ENCODE assay signal across 2 cellular contexts in the genomic region with DNA sequence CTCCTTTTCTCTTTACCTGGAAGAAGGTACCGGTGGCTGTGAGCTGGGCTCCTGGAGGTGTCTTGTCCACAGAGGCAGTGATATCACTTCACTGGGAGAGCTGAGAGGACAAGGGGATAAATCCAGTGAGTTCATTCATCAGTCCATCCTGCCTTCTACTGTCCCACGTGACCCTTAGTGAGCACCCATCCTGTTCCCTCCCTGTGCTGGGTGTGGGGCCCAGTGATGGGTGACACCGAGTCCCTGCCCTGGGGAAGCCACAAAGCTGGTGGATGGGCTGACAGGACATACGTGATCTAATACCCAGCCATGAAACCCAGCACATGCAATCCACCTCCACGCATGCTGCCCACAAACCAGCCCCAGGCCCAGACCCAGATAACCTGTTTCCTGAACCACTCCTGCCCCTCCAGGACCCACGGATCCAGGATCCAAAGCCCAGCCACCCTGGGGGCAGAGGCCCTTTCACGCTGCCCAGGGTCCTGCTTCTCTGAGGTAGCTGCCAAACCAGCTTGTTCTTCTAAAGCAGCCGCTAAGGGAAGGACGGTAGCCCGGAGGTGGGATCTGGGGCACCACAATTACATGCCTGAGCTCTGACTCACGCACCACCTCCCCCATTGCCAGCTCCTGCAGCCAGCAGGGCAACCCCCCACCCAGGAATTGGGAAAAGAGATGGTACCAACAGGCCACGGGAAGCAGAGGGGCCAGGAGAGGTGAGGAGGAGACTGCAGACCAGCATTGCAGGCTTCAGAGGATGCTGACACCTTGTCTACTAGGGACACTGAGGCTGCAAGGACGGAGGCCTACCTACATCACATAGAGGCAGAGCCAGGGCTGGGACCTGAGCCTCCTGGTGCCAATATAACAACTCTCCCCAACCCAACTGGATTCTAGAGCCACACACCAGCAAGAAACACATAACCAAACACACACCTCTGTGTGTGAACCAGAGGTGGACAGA.
A peak's percentile ranks its signal among the peaks of the same experiment; 100 is the strongest.
TF ChIP-seq lines count a peak whose summit lies in the region.

No MANE protein-coding gene starts in this region.

TF ChIP-seq in GM23338, 12 proteins besides CTCF, POLR2A, EP300 and RAD21:
- TF ChIP-seq POLR2AphosphoS5 (IDR thresholded peaks at IDR 0.05; ENCODE audit: low read depth), result no peak
- no peak for TF ChIP-seq STAT1 (IDR thresholded peaks at IDR 0.05; ENCODE audit: unreplicated experiment)
- TF ChIP-seq JUNB (IDR thresholded peaks at IDR 0.05; ENCODE audit: unreplicated experiment), result no peak
- TF ChIP-seq EZH2phosphoT487 (IDR thresholded peaks at IDR 0.05; ENCODE audit: unreplicated experiment), result no peak
- no peak for TF ChIP-seq EZH2 (IDR thresholded peaks at IDR 0.05; ENCODE audit: low read depth, unreplicated experiment)

TF ChIP-seq in H1, 55 proteins besides CTCF, POLR2A, EP300 and RAD21:
- peak; percentile 82 for TF ChIP-seq SP1 (IDR thresholded peaks at IDR 0.05; ENCODE audit: low read depth, low read length)
- TF ChIP-seq ASH2L (IDR thresholded peaks at IDR 0.05; ENCODE audit: low read length), result peak; percentile 67
- peak; percentile 63 for TF ChIP-seq TEAD4 (IDR thresholded peaks at IDR 0.05; ENCODE audit: low read depth, low read length)
- TF ChIP-seq PHF8 (conservative IDR thresholded peaks at IDR 0.05; ENCODE audit: low read depth, low read length), result no peak
- TF ChIP-seq JUND (IDR thresholded peaks at IDR 0.05; ENCODE audit: low read length), result peak; percentile 99
- no peak for TF ChIP-seq EGR1 (IDR thresholded peaks at IDR 0.05; ENCODE audit: borderline replicate concordance, low read depth, low read length)
- peak; percentile 85; the same call in 1 of the 2 replicates for TF ChIP-seq RBBP5 (IDR thresholded peaks at IDR 0.05; ENCODE audit: borderline replicate concordance, low read depth, low read length)
- no peak for TF ChIP-seq KDM5A (IDR thresholded peaks at IDR 0.05; ENCODE audit: low read length)
- TF ChIP-seq SIN3A (conservative IDR thresholded peaks at IDR 0.05 in 1 of 2, IDR thresholded peaks at IDR 0.05 in 1 of 2; ENCODE audit: low read depth in 1 of 2, low read length in 2 of 2), result 0 out of 4 replicates have a peak, but pooled peaks of 1 of the 2 experiments have one; percentile 42
- TF ChIP-seq, protein P1, sequence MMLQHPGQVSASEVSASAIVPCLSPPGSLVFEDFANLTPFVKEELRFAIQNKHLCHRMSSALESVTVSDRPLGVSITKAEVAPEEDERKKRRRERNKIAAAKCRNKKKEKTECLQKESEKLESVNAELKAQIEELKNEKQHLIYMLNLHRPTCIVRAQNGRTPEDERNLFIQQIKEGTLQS (IDR thresholded peaks at IDR 0.05; ENCODE audit: insufficient read depth, low read depth, low read length), result peak; percentile 67
- TF ChIP-seq CHD2 (IDR thresholded peaks at IDR 0.05; ENCODE audit: low read length), result 0 out of 2 replicates have a peak, but pooled peaks have one; percentile 13
- TF ChIP-seq ZNF274 (IDR thresholded peaks at IDR 0.05; ENCODE audit: borderline replicate concordance, extremely low read depth, low read length), result no peak
- TF ChIP-seq FOSL1 (IDR thresholded peaks at IDR 0.05; ENCODE audit: insufficient read depth, low read depth, low read length), result 0 out of 2 replicates have a peak, but pooled peaks have one; percentile 61
- peak; percentile 92 for TF ChIP-seq JUN (IDR thresholded peaks at IDR 0.05; ENCODE audit: low read depth, low read length)
- TF ChIP-seq BACH1 (IDR thresholded peaks at IDR 0.05; ENCODE audit: low read length), result no peak
